ENCODE assay signal across 1 cellular context in the genomic region with DNA sequence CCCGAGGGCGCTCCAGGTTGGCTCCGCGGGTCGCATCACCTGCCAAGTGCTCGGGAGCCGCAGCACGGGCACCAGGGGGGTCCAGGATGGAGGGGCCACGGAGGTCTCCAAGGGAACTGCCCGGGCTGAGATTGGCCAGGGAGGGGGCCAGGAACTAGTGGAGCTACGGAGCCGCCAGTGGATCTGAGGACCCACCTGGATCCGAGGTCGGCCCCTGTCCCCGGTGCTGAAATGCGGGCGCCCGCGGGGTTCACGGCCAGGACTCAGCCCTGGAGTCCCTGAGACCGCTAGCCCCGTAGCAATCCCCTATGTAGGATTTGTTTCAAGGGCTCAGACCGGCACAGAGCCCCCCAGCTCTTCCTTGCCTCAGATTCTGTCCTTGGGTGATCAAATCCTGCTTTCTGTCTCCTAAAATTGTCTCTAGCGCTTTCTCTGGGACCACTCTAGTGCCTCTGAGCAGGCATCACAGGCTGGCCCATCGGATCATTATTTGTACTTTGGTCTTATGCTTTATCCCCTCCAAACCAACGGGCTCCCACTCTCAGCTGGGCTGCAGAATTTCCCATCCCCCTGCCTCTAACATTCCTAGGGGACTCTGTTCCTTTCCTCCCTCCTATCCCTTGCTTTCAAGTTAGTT.
TF ChIP-seq lines count a peak whose summit lies in the region.

No MANE protein-coding gene starts in this region.

TF ChIP-seq in H1, 55 proteins besides CTCF, POLR2A, EP300 and RAD21:
- TF ChIP-seq GTF2F1 (IDR thresholded peaks at IDR 0.05; ENCODE audit: borderline replicate concordance, low read depth, low read length) (no peak), SIN3A (conservative IDR thresholded peaks at IDR 0.05 in 1 of 2, IDR thresholded peaks at IDR 0.05 in 1 of 2; ENCODE audit: low read depth in 1 of 2, low read length in 2 of 2) (peak; percentile 82 to 87; a peak in 2 of 4 replicates), TAF7 (optimal IDR thresholded peaks at IDR 0.05; ENCODE audit: borderline replicate concordance, low read depth, low read length) (no peak), ZNF274 (IDR thresholded peaks at IDR 0.05; ENCODE audit: borderline replicate concordance, extremely low read depth, low read length) (no peak), HDAC6 (IDR thresholded peaks at IDR 0.05; ENCODE audit: low read depth, low read length) (no peak), SIRT6 (IDR thresholded peaks at IDR 0.05; ENCODE audit: low read length) (no peak)
- TF ChIP-seq, protein P1, sequence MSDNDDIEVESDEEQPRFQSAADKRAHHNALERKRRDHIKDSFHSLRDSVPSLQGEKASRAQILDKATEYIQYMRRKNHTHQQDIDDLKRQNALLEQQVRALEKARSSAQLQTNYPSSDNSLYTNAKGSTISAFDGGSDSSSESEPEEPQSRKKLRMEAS (IDR thresholded peaks at IDR 0.05), result no peak
- TF ChIP-seq, protein P2, sequence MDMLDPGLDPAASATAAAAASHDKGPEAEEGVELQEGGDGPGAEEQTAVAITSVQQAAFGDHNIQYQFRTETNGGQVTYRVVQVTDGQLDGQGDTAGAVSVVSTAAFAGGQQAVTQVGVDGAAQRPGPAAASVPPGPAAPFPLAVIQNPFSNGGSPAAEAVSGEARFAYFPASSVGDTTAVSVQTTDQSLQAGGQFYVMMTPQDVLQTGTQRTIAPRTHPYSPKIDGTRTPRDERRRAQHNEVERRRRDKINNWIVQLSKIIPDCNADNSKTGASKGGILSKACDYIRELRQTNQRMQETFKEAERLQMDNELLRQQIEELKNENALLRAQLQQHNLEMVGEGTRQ (IDR thresholded peaks at IDR 0.05; ENCODE audit: low read length), result no peak
